ENCODE assay signal across 21 cellular contexts in genomic region chr14:63747836-63748235, GRCh38. TPM values are rescaled to one million over a fixed set of nuclear protein-coding genes. Genes with fewer than 3 reads are reported as not detected.
DNase-seq lines count a peak whose midpoint lies in the region; ATAC-seq, FAIRE-seq and TF ChIP-seq lines count a peak whose summit lies in the region.
"Had no signal": no experiment of that assay in that cellular context is flagged by ENCODE, and none has a peak within 500 bp of the region (broad histone marks: within the 10 kb centered on the region; RNA-seq: fewer than 3 reads in every experiment).

No MANE protein-coding gene starts in this region.

- CTCF ChIA-PET in GM10248 (lab: Yijun Ruan, JAX) = interaction anchor here (1.0 to 1.8 kb wide), 5 partner anchors 10 to 359 kb away, joined by 3 to 5 read pairs (median 4); partner anchors contain the start of gene SGPP1

- H3K9ac ChIP-seq in SU-DHL-6 (ENCODE audit: low read length) = peak overlapping the region; percentile 39; the same call in 1 of the 2 replicates

- H3K9me2 ChIP-seq in SU-DHL-6 (replicated peaks; ENCODE audit: insufficient read depth, low read length) = no peaks in the 10 kb centered on the region

- H3K9me3 Mint-ChIP-seq in IgD-negative memory B cell = no peaks in the 10 kb centered on the region
- H3K9me3 Mint-ChIP-seq: activated CD4-positive, alpha-beta memory T cell treated with anti-CD3 and anti-CD28 coated beads, Interleukin-2, amount 10 ng/mL, durations not matched to agents 7 days and 5 days; activated naive CD8-positive, alpha-beta T cell treated with anti-CD3 and anti-CD28 coated beads, Interleukin-2, amount 10 ng/mL, durations not matched to agents 7 days and 5 days; brain had no signal

- H3K4me2 ChIP-seq in SU-DHL-6 (ENCODE audit: low read depth, low read length, poor library complexity, severe bottlenecking) = peak overlapping the region; percentile 54

- H3K27ac Mint-ChIP-seq in IgD-negative memory B cell = peak overlapping the region; percentile 90 to 98 (median 97)
- H3K27ac Mint-ChIP-seq: activated CD4-positive, alpha-beta memory T cell treated with anti-CD3 and anti-CD28 coated beads, Interleukin-2, amount 10 ng/mL, durations not matched to agents 7 days and 5 days; activated naive CD8-positive, alpha-beta T cell treated with anti-CD3 and anti-CD28 coated beads, Interleukin-2, amount 10 ng/mL, durations not matched to agents 7 days and 5 days; brain had no signal

- H3K4me3 ChIP-seq in SU-DHL-6 (ENCODE audit: insufficient read depth, low read length, poor library complexity, severe bottlenecking) = peak overlapping the region; percentile 24
- H3K4me3 ChIP-seq: coronary artery, HAP-1, K562, upper lobe of left lung had no signal

- DNase-seq in GM10248 (ENCODE audit: extremely low spot score) = peak; percentile 37
- DNase-seq in GM19239 (ENCODE audit: insufficient read length, low spot score) = no peak
- no peak for DNase-seq in NCI-H446 (lab: John Stamatoyannopoulos, UW)
- no peak for DNase-seq in activated CD8-positive, alpha-beta memory T cell treated with anti-CD3 and anti-CD28 coated beads, Interleukin-2, amount 50 U/mL, for 48 hours
- DNase-seq: activated CD4-positive, alpha-beta memory T cell treated with anti-CD3 and anti-CD28 coated beads, Interleukin-2, amount 10 ng/mL, durations not matched to agents 7 days and 5 days; activated naive CD8-positive, alpha-beta T cell treated with anti-CD3 and anti-CD28 coated beads, Interleukin-2, amount 10 ng/mL, durations not matched to agents 7 days and 5 days; activated T-cell treated with anti-CD3 and anti-CD28 coated beads, Interleukin-2, amount 50 U/mL, for 48 hours; DMS79; NCI-H1048; stimulated activated CD4-positive, alpha-beta T cell treated with anti-CD3 and anti-CD28 coated beads, Interleukin-12 subunit alpha, Interleukin-12 subunit beta, amount 100 ng/mL, for 4 hours; stimulated activated naive CD8-positive, alpha-beta T cell treated with anti-CD3 and anti-CD28 coated beads, Interleukin-15, Interleukin-2, amounts not matched to agents 100 U/mL and 50 U/mL, for 24 hours; upper lobe of left lung; WERI-Rb-1 had no signal

- peaks cover 38% of the 10 kb centered on the region for H3F3A ChIP-seq in SU-DHL-6 (ENCODE audit: insufficient read depth)

- peak overlapping the region; percentile 97 for H3K27ac ChIP-seq in SU-DHL-6 (ENCODE audit: low read depth, low read length)
- H3K27ac ChIP-seq: coronary artery, upper lobe of left lung, WERI-Rb-1 had no signal

- H3K79me2 ChIP-seq in SU-DHL-6 (ENCODE audit: insufficient read depth, low read length) = no peaks in the 10 kb centered on the region

- no peaks in the 10 kb centered on the region for H3K27me3 Mint-ChIP-seq in IgD-negative memory B cell
- H3K27me3 Mint-ChIP-seq: activated CD4-positive, alpha-beta memory T cell treated with anti-CD3 and anti-CD28 coated beads, Interleukin-2, amount 10 ng/mL, durations not matched to agents 7 days and 5 days; brain had no signal

- POLR2A ChIA-PET in GM10248 (lab: Yijun Ruan, JAX) = interaction anchor here (0.5 to 1.4 kb wide), 3 partner anchors 13 to 106 kb away, joined by 3 read pairs; partner anchors contain the start of gene WDR89

- peak overlapping the region; percentile 66 to 88 (median 74) for H3K4me3 Mint-ChIP-seq in IgD-negative memory B cell
- H3K4me3 Mint-ChIP-seq: activated CD4-positive, alpha-beta memory T cell treated with anti-CD3 and anti-CD28 coated beads, Interleukin-2, amount 10 ng/mL, durations not matched to agents 7 days and 5 days; activated naive CD8-positive, alpha-beta T cell treated with anti-CD3 and anti-CD28 coated beads, Interleukin-2, amount 10 ng/mL, durations not matched to agents 7 days and 5 days; brain had no signal

- no peak for TF ChIP-seq CTCF in GM10248 (IDR thresholded peaks at IDR 0.05; ENCODE audit: control extremely low read depth, extremely low read depth, low read depth, missing control alignments)
- TF ChIP-seq CTCF in SU-DHL-6 (IDR thresholded peaks at IDR 0.05; ENCODE audit: insufficient read depth, low read length, poor library complexity, severe bottlenecking) = no peak

- no peaks in the 10 kb centered on the region for H4K20me1 ChIP-seq in SU-DHL-6 (ENCODE audit: low read depth, low read length)

- no peaks in the 10 kb centered on the region for H3K27me3 ChIP-seq in SU-DHL-6 (ENCODE audit: low read length)
- H3K27me3 ChIP-seq: upper lobe of left lung had no signal

- H3K36me3 ChIP-seq in SU-DHL-6 (ENCODE audit: low read length) = no peaks in the 10 kb centered on the region
- H3K36me3 ChIP-seq: HAP-1, upper lobe of left lung, WERI-Rb-1 had no signal

- no peak for ATAC-seq in HG03521 (IDR thresholded peaks at IDR 0.05; ENCODE audit: unreplicated experiment)
- ATAC-seq in HG02973 (IDR thresholded peaks at IDR 0.05; ENCODE audit: unreplicated experiment) = no peak
- ATAC-seq: K562; stimulated activated naive CD8-positive, alpha-beta T cell treated with anti-CD3 and anti-CD28 coated beads, Interleukin-15, Interleukin-2, amounts not matched to agents 100 U/mL and 50 U/mL, for 24 hours had no signal

- peaks cover 2% of the 10 kb centered on the region for H3K36me3 Mint-ChIP-seq in IgD-negative memory B cell
- H3K36me3 Mint-ChIP-seq: activated naive CD8-positive, alpha-beta T cell treated with anti-CD3 and anti-CD28 coated beads, Interleukin-2, amount 10 ng/mL, durations not matched to agents 7 days and 5 days; brain had no signal

- H3K9me3 ChIP-seq in SU-DHL-6 (ENCODE audit: insufficient read depth, low read length) = no peaks in the 10 kb centered on the region
- H3K9me3 ChIP-seq: HAP-1, upper lobe of left lung had no signal

- H3K4me1 Mint-ChIP-seq in IgD-negative memory B cell = peaks cover 29 to 42% (median 32%) of the 10 kb centered on the region in 3 donors
- H3K4me1 Mint-ChIP-seq: brain had no signal

- FAIRE-seq in GM19239 (lab: Jason Lieb, UNC) = peak; percentile 33
- FAIRE-seq: K562 had no signal

- H2AFZ ChIP-seq in SU-DHL-6 (ENCODE audit: low read depth, low read length, severe bottlenecking) = no peak overlapping the region

RNA-seq across cellular contexts. Expression of gene SGPP1, which starts 20.0 kb away (rescaled TPM):
- 30.5 TPM for polyA plus RNA-seq in IgD-negative memory B cell
